In the genomic region with DNA sequence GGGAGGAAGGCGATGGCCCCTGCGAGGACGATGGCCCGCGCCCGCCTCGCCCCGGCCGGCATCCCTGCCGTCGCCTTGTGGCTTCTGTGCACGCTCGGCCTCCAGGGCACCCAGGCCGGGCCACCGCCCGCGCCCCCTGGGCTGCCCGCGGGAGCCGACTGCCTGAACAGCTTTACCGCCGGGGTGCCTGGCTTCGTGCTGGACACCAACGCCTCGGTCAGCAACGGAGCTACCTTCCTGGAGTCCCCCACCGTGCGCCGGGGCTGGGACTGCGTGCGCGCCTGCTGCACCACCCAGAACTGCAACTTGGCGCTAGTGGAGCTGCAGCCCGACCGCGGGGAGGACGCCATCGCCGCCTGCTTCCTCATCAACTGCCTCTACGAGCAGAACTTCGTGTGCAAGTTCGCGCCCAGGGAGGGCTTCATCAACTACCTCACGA, we compare ENCODE assay signal across 9 cellular contexts. TPM values are rescaled to one million over a fixed set of nuclear protein-coding genes. Genes with fewer than 3 reads are reported as not detected.
A peak's percentile ranks its signal among the peaks of the same experiment; 100 is the strongest.
DNase-seq lines count a peak whose midpoint lies in the region; ATAC-seq, FAIRE-seq and TF ChIP-seq lines count a peak whose summit lies in the region.
"Had no signal": no experiment of that assay in that cellular context is flagged by ENCODE, and none has a peak within 500 bp of the region (broad histone marks: within the 10 kb centered on the region; RNA-seq: fewer than 3 reads in every experiment).

No MANE protein-coding gene starts in this region.

- FAIRE-seq in GM12891 (lab: Jason Lieb, UNC) (peak; percentile 88), kidney (lab: Jason Lieb, UNC) (no peak)

- TF ChIP-seq CTCF in astrocyte of the spinal cord (IDR thresholded peaks at IDR 0.05; ENCODE audit: low read depth, low read length), result no peak
- TF ChIP-seq CTCF in kidney (IDR thresholded peaks at IDR 0.05; ENCODE audit: borderline replicate concordance, extremely low read depth, insufficient read depth), result no peak

- peak overlapping the region; percentile 71 to 73 for H3K9ac ChIP-seq in kidney (ENCODE audit: low read length in 2 of 2)

- peaks cover 0 to 4% of the 10 kb centered on the region in 2 donors for H3K36me3 ChIP-seq in kidney (ENCODE audit: control insufficient read depth in 1 of 2, insufficient read depth in 2 of 2, low read length in 2 of 2)

- H3K4me3 ChIP-seq in astrocyte of the spinal cord (ENCODE audit: low read depth, low read length) (peak overlapping the region; percentile 34), kidney (ENCODE audit: low read length in 2 of 2) (peak overlapping the region; percentile 54 to 67)

- H3K4me1 ChIP-seq in kidney (ENCODE audit: control insufficient read depth in 1 of 2, insufficient read depth in 1 of 2, low read depth in 1 of 2, low read length in 2 of 2), result peaks cover 26 to 32% of the 10 kb centered on the region in 2 donors

- no peak for ATAC-seq in GM18517 (IDR thresholded peaks at IDR 0.05; ENCODE audit: unreplicated experiment)
- ATAC-seq in HG02642 (IDR thresholded peaks at IDR 0.05; ENCODE audit: poor library complexity, unreplicated experiment), result no peak
- ATAC-seq in GM21515 (IDR thresholded peaks at IDR 0.05; ENCODE audit: unreplicated experiment), result no peak

- TF ChIP-seq POLR2A in GM12891 (IDR thresholded peaks at IDR 0.05; ENCODE audit: low read depth, low read length), result no peak

- DNase-seq in GM12891 (ENCODE audit: insufficient read length, low spot score) (peak; percentile 60), RKO (ENCODE audit: low spot score) (peak; percentile 54), astrocyte of the spinal cord (ENCODE audit: low read depth, low spot score) (no peak), kidney (peak; percentile 88)
- DNase-seq in stimulated activated CD8-positive, alpha-beta memory T cell treated with anti-CD3 and anti-CD28 coated beads, Interleukin-4, amount 100 ng/mL, for 48 hours, result peak; percentile 54

- in situ Hi-C loops in astrocyte of the spinal cord (cut with HindIII; ENCODE audit: low sequenced_read_pairs), result no loop called here

- intact Hi-C loops in kidney (cut with DNase I), result no loop called here

- no peaks in the 10 kb centered on the region for H3K9me3 ChIP-seq in kidney (ENCODE audit: control insufficient read depth in 1 of 2, low read length in 2 of 2)

- peak overlapping the region; percentile 73 to 88 for H3K27ac ChIP-seq in kidney (ENCODE audit: low read depth in 2 of 2, low read length in 2 of 2)

TF ChIP-seq in GM12891, 5 proteins besides CTCF, POLR2A, EP300 and RAD21:
- TF ChIP-seq POU2F2 (IDR thresholded peaks at IDR 0.05; ENCODE audit: low read depth, low read length) (no peak), PAX5 (IDR thresholded peaks at IDR 0.05; ENCODE audit: insufficient read depth, low read length, severe bottlenecking) (no peak), SPI1 (IDR thresholded peaks at IDR 0.05; ENCODE audit: low read depth, low read length) (no peak), POLR2AphosphoS5 (IDR thresholded peaks at IDR 0.05; ENCODE audit: low read depth, low read length) (no peak), TAF1 (IDR thresholded peaks at IDR 0.05; ENCODE audit: low read depth, low read length) (no peak)

RNA-seq across cellular contexts. Expression of a gene that starts 0.7 kb away (rescaled TPM):
- 11.6 TPM for polyA plus RNA-seq in GM12891 (2012; ENCODE audit: low read depth, missing spikeins)
- total RNA-seq in kidney, result 114 TPM
- 112 TPM for polyA plus RNA-seq in kidney (ENCODE audit: insufficient read depth, low read depth, low replicate concordance)

RNA-seq across cellular contexts. Expression of a gene that starts 16.1 kb away (rescaled TPM):
- not detected for polyA plus RNA-seq in GM12891 (2012; ENCODE audit: low read depth, missing spikeins)
- not detected for total RNA-seq in kidney
- polyA plus RNA-seq in kidney (ENCODE audit: insufficient read depth, low read depth, low replicate concordance), result 4.0 TPM
- total RNA-seq: T-helper 1 cell treated with Interleukin-12 subunit alpha and Interleukin-12 subunit beta and Interleukin-4 antibody, amounts not matched to agents 30 ng/mL and 1 ng/mL, for 36 hours had no signal

RNA-seq across cellular contexts. Expression of a gene that starts 29.5 kb away (rescaled TPM):
- polyA plus RNA-seq in GM12891 (2012; ENCODE audit: low read depth, missing spikeins), result 14.7 TPM
- 3.0 TPM for total RNA-seq in kidney
- polyA plus RNA-seq in kidney (ENCODE audit: insufficient read depth, low read depth, low replicate concordance), result 4.6 TPM

RNA-seq across cellular contexts. Expression of a gene that starts 37.3 kb away (rescaled TPM):
- 31.8 TPM for polyA plus RNA-seq in GM12891 (2012; ENCODE audit: low read depth, missing spikeins)
- total RNA-seq in kidney, result 41.6 TPM
- 56.7 TPM for polyA plus RNA-seq in kidney (ENCODE audit: insufficient read depth, low read depth, low replicate concordance)

RNA-seq across cellular contexts. Expression of a gene that starts 37.7 kb away (rescaled TPM):
- polyA plus RNA-seq in GM12891 (2012; ENCODE audit: low read depth, missing spikeins), result 20.2 TPM
- 18.7 TPM for total RNA-seq in kidney
- 37.5 TPM for polyA plus RNA-seq in kidney (ENCODE audit: insufficient read depth, low read depth, low replicate concordance)
